Comparison of ENCODE assay signal across 1 cellular context in genomic region chr17:75904749-75905521, GRCh38.
A peak's percentile ranks its signal among the peaks of the same experiment; 100 is the strongest.
TF ChIP-seq lines count a peak whose summit lies in the region.

TSS of gene MRPL38 (minus strand) at chr17:75904884. CDS start at chr17:75904875, 9 bp downstream.

TF ChIP-seq in K562, 482 proteins besides CTCF, POLR2A, EP300 and RAD21 (continued from another document and continues in another):
- TF ChIP-seq THRA (IDR thresholded peaks at IDR 0.05) (no peak), SPI1 (IDR thresholded peaks at IDR 0.05; ENCODE audit: borderline replicate concordance, low read depth, low read length) (no peak), ZNF354B (CRISPR knock-in tag; IDR thresholded peaks at IDR 0.05) (no peak), SAP30 (IDR thresholded peaks at IDR 0.05; ENCODE audit: borderline replicate concordance, insufficient read depth, low read depth, low read length, poor library complexity, severe bottlenecking) (peak; percentile 4), POLR3A (IDR thresholded peaks at IDR 0.05; ENCODE audit: borderline replicate concordance, extremely low read depth, insufficient read depth, insufficient read length) (no peak), BMI1 (IDR thresholded peaks at IDR 0.05; ENCODE audit: low read length) (no peak), CBFB (CRISPR knock-in tag; IDR thresholded peaks at IDR 0.05) (no peak), RBFOX2 (IDR thresholded peaks at IDR 0.05; ENCODE audit: low read depth, low read length) (peak; percentile 86), SREBF2 (CRISPR knock-in tag; IDR thresholded peaks at IDR 0.05) (no peak), KLF1 (tag; IDR thresholded peaks at IDR 0.05) (peak; percentile 72; the same call in 1 of the 2 replicates), ETV5 (CRISPR knock-in tag; IDR thresholded peaks at IDR 0.05; ENCODE audit: low read depth) (peak; percentile 98), ZNF780A (CRISPR knock-in tag; IDR thresholded peaks at IDR 0.05) (no peak), GABPB2 (CRISPR knock-in tag; conservative IDR thresholded peaks at IDR 0.05) (no peak), CHD4 (IDR thresholded peaks at IDR 0.05; ENCODE audit: insufficient read depth, insufficient replicate concordance, low read depth, low read length, poor library complexity, severe bottlenecking) (no peak), NFE2L1 (tag; IDR thresholded peaks at IDR 0.05; ENCODE audit: borderline replicate concordance, low read depth) (no peak), ZNF695 (CRISPR knock-in tag; IDR thresholded peaks at IDR 0.05) (no peak), ZNF766 (CRISPR knock-in tag; conservative IDR thresholded peaks at IDR 0.05) (no peak), BACH1 (tag; IDR thresholded peaks at IDR 0.05) (no peak), ZHX1 (conservative IDR thresholded peaks at IDR 0.05; ENCODE audit: low read length) (0 out of 2 replicates have a peak, but pooled peaks have one; percentile 40), TCFL5 (CRISPR knock-in tag; conservative IDR thresholded peaks at IDR 0.05) (no peak), ZNF41 (CRISPR knock-in tag; conservative IDR thresholded peaks at IDR 0.05) (no peak), TAF7 (tag; IDR thresholded peaks at IDR 0.05) (peak; percentile 37; the same call in 1 of the 2 replicates), PHF8 (IDR thresholded peaks at IDR 0.05; ENCODE audit: borderline replicate concordance, low read length) (peak; percentile 52; the same call in 1 of the 2 replicates), JUN (IDR thresholded peaks at IDR 0.05; ENCODE audit: borderline replicate concordance, low read depth, low read length) (0 out of 2 replicates have a peak, but pooled peaks have one; percentile 27), JUN (CRISPR knock-in tag; IDR thresholded peaks at IDR 0.05; ENCODE audit: borderline replicate concordance) (no peak), PURB (CRISPR knock-in tag; IDR thresholded peaks at IDR 0.05; ENCODE audit: low read depth) (no peak), TRIM25 (IDR thresholded peaks at IDR 0.05; ENCODE audit: borderline replicate concordance) (no peak), MEIS2 (IDR thresholded peaks at IDR 0.05; ENCODE audit: partially characterized antibody) (no peak), MBD2 (IDR thresholded peaks at IDR 0.05; ENCODE audit: borderline replicate concordance, low read depth) (no peak), NRF1 (conservative IDR thresholded peaks at IDR 0.05 in 1 of 2, IDR thresholded peaks at IDR 0.05 in 1 of 2) (peak; percentile 83 to 86), PRPF4 (IDR thresholded peaks at IDR 0.05; ENCODE audit: insufficient read depth, low read depth, low read length, poor library complexity, severe bottlenecking) (no peak), NELFE (IDR thresholded peaks at IDR 0.05; ENCODE audit: insufficient read depth, insufficient read length) (no peak), ZNF280A (IDR thresholded peaks at IDR 0.05; ENCODE audit: low read depth, partially characterized antibody) (no peak), COPS2 (conservative IDR thresholded peaks at IDR 0.05) (no peak), SMARCA5 (IDR thresholded peaks at IDR 0.05) (no peak), TEAD4 (IDR thresholded peaks at IDR 0.05; ENCODE audit: low read length) (no peak), TEAD4 (CRISPR knock-in tag; IDR thresholded peaks at IDR 0.05; ENCODE audit: borderline replicate concordance) (no peak)
- TF ChIP-seq, protein P1, sequence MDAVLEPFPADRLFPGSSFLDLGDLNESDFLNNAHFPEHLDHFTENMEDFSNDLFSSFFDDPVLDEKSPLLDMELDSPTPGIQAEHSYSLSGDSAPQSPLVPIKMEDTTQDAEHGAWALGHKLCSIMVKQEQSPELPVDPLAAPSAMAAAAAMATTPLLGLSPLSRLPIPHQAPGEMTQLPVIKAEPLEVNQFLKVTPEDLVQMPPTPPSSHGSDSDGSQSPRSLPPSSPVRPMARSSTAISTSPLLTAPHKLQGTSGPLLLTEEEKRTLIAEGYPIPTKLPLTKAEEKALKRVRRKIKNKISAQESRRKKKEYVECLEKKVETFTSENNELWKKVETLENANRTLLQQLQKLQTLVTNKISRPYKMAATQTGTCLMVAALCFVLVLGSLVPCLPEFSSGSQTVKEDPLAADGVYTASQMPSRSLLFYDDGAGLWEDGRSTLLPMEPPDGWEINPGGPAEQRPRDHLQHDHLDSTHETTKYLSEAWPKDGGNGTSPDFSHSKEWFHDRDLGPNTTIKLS (IDR thresholded peaks at IDR 0.05; ENCODE audit: borderline replicate concordance, low read depth): peak; percentile 53; the same call in 1 of the 2 replicates
- TF ChIP-seq, protein P2, sequence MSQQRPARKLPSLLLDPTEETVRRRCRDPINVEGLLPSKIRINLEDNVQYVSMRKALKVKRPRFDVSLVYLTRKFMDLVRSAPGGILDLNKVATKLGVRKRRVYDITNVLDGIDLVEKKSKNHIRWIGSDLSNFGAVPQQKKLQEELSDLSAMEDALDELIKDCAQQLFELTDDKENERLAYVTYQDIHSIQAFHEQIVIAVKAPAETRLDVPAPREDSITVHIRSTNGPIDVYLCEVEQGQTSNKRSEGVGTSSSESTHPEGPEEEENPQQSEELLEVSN (IDR thresholded peaks at IDR 0.05; ENCODE audit: borderline replicate concordance in 1 of 2, extremely low read depth in 1 of 2, insufficient read depth in 1 of 2, insufficient read length in 1 of 2, low read depth in 1 of 2, low read length in 1 of 2, poor library complexity in 1 of 2, severe bottlenecking in 1 of 2): peak in 1 of 2 experiments; percentile 85
- TF ChIP-seq, protein P3, sequence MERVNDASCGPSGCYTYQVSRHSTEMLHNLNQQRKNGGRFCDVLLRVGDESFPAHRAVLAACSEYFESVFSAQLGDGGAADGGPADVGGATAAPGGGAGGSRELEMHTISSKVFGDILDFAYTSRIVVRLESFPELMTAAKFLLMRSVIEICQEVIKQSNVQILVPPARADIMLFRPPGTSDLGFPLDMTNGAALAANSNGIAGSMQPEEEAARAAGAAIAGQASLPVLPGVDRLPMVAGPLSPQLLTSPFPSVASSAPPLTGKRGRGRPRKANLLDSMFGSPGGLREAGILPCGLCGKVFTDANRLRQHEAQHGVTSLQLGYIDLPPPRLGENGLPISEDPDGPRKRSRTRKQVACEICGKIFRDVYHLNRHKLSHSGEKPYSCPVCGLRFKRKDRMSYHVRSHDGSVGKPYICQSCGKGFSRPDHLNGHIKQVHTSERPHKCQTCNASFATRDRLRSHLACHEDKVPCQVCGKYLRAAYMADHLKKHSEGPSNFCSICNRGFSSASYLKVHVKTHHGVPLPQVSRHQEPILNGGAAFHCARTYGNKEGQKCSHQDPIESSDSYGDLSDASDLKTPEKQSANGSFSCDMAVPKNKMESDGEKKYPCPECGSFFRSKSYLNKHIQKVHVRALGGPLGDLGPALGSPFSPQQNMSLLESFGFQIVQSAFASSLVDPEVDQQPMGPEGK (CRISPR knock-in tag; IDR thresholded peaks at IDR 0.05; ENCODE audit: borderline replicate concordance): no peak
- TF ChIP-seq, protein P4, sequence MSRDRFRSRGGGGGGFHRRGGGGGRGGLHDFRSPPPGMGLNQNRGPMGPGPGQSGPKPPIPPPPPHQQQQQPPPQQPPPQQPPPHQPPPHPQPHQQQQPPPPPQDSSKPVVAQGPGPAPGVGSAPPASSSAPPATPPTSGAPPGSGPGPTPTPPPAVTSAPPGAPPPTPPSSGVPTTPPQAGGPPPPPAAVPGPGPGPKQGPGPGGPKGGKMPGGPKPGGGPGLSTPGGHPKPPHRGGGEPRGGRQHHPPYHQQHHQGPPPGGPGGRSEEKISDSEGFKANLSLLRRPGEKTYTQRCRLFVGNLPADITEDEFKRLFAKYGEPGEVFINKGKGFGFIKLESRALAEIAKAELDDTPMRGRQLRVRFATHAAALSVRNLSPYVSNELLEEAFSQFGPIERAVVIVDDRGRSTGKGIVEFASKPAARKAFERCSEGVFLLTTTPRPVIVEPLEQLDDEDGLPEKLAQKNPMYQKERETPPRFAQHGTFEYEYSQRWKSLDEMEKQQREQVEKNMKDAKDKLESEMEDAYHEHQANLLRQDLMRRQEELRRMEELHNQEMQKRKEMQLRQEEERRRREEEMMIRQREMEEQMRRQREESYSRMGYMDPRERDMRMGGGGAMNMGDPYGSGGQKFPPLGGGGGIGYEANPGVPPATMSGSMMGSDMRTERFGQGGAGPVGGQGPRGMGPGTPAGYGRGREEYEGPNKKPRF (IDR thresholded peaks at IDR 0.05; ENCODE audit: low read depth, low read length): no peak
- TF ChIP-seq, protein P5, sequence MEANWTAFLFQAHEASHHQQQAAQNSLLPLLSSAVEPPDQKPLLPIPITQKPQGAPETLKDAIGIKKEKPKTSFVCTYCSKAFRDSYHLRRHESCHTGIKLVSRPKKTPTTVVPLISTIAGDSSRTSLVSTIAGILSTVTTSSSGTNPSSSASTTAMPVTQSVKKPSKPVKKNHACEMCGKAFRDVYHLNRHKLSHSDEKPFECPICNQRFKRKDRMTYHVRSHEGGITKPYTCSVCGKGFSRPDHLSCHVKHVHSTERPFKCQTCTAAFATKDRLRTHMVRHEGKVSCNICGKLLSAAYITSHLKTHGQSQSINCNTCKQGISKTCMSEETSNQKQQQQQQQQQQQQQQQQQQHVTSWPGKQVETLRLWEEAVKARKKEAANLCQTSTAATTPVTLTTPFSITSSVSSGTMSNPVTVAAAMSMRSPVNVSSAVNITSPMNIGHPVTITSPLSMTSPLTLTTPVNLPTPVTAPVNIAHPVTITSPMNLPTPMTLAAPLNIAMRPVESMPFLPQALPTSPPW (CRISPR knock-in tag; IDR thresholded peaks at IDR 0.05): peak; percentile 62; the same call in 1 of the 2 replicates
- TF ChIP-seq, protein P6, sequence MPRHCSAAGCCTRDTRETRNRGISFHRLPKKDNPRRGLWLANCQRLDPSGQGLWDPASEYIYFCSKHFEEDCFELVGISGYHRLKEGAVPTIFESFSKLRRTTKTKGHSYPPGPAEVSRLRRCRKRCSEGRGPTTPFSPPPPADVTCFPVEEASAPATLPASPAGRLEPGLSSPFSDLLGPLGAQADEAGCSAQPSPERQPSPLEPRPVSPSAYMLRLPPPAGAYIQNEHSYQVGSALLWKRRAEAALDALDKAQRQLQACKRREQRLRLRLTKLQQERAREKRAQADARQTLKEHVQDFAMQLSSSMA (CRISPR knock-in tag; IDR thresholded peaks at IDR 0.05): 0 out of 2 replicates have a peak, but pooled peaks have one; percentile 46
- TF ChIP-seq, protein P7, sequence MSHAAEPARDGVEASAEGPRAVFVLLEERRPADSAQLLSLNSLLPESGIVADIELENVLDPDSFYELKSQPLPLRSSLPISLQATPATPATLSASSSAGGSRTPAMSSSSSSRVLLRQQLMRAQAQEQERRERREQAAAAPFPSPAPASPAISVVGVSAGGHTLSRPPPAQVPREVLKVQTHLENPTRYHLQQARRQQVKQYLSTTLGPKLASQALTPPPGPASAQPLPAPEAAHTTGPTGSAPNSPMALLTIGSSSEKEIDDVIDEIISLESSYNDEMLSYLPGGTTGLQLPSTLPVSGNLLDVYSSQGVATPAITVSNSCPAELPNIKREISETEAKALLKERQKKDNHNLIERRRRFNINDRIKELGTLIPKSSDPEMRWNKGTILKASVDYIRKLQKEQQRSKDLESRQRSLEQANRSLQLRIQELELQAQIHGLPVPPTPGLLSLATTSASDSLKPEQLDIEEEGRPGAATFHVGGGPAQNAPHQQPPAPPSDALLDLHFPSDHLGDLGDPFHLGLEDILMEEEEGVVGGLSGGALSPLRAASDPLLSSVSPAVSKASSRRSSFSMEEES (CRISPR knock-in tag; IDR thresholded peaks at IDR 0.05): no peak
